8 cellular contexts compared by ENCODE assay signal in the genomic region with DNA sequence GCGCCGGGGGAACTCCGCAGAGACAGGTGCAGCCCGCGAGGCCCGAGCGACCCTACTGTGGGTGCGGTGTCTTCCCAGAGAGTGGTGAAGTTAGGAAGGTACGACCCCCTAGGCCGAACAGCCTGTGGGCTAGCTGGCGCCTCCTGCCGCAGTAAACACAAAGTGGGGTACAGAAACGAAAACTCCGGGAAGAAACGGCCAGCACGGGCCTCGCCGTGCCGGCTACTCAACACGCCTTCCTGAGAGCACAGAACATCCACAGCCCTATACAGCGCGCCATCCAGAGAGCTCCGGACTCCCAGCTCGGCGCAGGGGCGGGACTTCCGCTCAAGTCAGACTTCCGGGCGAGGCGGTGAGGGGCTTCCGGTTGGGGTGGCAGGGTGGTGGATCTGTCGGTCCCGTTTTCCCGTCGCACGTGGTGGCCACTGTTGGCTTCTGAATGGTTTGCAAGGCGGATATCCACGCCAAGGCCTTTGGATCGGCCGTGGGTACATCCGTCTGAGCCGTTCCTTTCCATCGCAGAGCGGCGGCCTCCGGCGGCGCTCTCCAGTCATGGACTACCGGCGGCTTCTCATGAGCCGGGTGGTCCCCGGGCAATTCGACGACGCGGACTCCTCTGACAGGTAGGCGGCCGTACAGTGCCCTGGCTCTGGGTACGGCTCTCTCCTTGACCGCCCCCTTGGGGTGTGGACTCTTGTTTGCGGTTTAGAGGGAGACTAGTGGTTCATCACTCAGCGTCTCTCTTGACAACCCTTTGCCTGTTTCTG. TPM values are rescaled to one million over a fixed set of nuclear protein-coding genes. Genes with fewer than 3 reads are reported as not detected.
A peak's percentile ranks its signal among the peaks of the same experiment; 100 is the strongest.
DNase-seq lines count a peak whose midpoint lies in the region; ATAC-seq and TF ChIP-seq lines count a peak whose summit lies in the region.

TSS of gene CAGE1 (minus strand) at position 292 of the 767 bp plus-strand sequence. CDS start 2,569 bp downstream, outside the sequence.
TSS of gene RIOK1 (plus strand) at position 358 of the 767 bp plus-strand sequence. CDS start at position 553, 195 bp downstream.

- peak; percentile 98 for ATAC-seq in GM21528 (IDR thresholded peaks at IDR 0.05; ENCODE audit: low FRiP score, unreplicated experiment)

- peak within 1 kb of the TSS; percentile 78 for H3K9ac ChIP-seq in OCI-LY3 (ENCODE audit: low read length)

- H3K27ac ChIP-seq in OCI-LY3 (ENCODE audit: low read length): peak within 1 kb of the TSS; percentile 78

- no peaks in the 10 kb centered on the region for H4K20me1 ChIP-seq in OCI-LY3 (ENCODE audit: insufficient read depth, low read length)

- peaks cover 41% of the 10 kb centered on the region for H3K79me2 ChIP-seq in OCI-LY3 (ENCODE audit: low read length)

- DNase-seq in DMS114 treated with DMSO at 0.1 percent for 48 hours (lab: John Stamatoyannopoulos, UW; ENCODE audit: unreplicated experiment) (peak; percentile 90), HuH-7.5 (ENCODE audit: low spot score) (peak; percentile 65), activated T-cell treated with anti-CD3 and anti-CD28 coated beads for 4 hours (peak; percentile 92), epithelial cell of proximal tubule (ENCODE audit: low read depth) (peak; percentile 72), mucosa of gallbladder (ENCODE audit: low spot score) (peak; percentile 93)
- DNase-seq in stimulated activated CD8-positive, alpha-beta memory T cell treated with anti-CD3 and anti-CD28 coated beads, Interleukin-4, amount 100 ng/mL, for 24 hours (ENCODE audit: low read depth): peak; percentile 93

- H3K4me2 ChIP-seq in OCI-LY3 (ENCODE audit: low read length): peak within 1 kb of the TSS; percentile 98

- no peaks in the 10 kb centered on the region for H3K9me3 ChIP-seq in OCI-LY3 (ENCODE audit: insufficient read depth, low read length)

- H3K4me3 ChIP-seq in OCI-LY3 (ENCODE audit: low read length) (peak within 1 kb of the TSS; percentile 97), epithelial cell of proximal tubule (ENCODE audit: low read depth, low read length) (peak within 1 kb of the TSS; percentile 66)

- no peaks in the 10 kb centered on the region for H3K27me3 ChIP-seq in OCI-LY3 (ENCODE audit: low read depth, low read length)

- H3K36me3 ChIP-seq in OCI-LY3 (replicated peaks; ENCODE audit: low read depth, low read length): peaks cover 11% of the 10 kb centered on the region

- H3K4me1 ChIP-seq in OCI-LY3 (ENCODE audit: low read length): peaks cover 21% of the 10 kb centered on the region

- H2AFZ ChIP-seq in OCI-LY3 (ENCODE audit: low read depth, low read length): peak within 1 kb of the TSS; percentile 78

- TF ChIP-seq CTCF in OCI-LY3 (IDR thresholded peaks at IDR 0.05; ENCODE audit: low read depth, low read length) (0 out of 2 replicates have a peak, but pooled peaks have one; percentile 8), epithelial cell of proximal tubule (conservative IDR thresholded peaks at IDR 0.05; ENCODE audit: low read depth, low read length) (no peak)

RNA-seq across cellular contexts. Expression of gene CAGE1, which starts in this region (rescaled TPM):
- 0.22 TPM in 1 of 2 replicates, not detected in the other for total RNA-seq in epithelial cell of proximal tubule
- total RNA-seq in mucosa of gallbladder: not detected

RNA-seq across cellular contexts. Expression of gene RIOK1, which starts in this region (rescaled TPM):
- total RNA-seq in epithelial cell of proximal tubule: 9.5 and 20.8 TPM in 2 replicates
- 12.9 TPM for total RNA-seq in mucosa of gallbladder

Comparison
In these comparisons a context has a peak if more than half of its experiments do, and no peak if none do; other contexts are left out.
1. Peak in every context shown above with its lines: DNase-seq, ATAC-seq, H3K4me3 ChIP-seq and H3K27ac ChIP-seq.